Comparison of ENCODE assay signal across 8 cellular contexts in the genomic region with DNA sequence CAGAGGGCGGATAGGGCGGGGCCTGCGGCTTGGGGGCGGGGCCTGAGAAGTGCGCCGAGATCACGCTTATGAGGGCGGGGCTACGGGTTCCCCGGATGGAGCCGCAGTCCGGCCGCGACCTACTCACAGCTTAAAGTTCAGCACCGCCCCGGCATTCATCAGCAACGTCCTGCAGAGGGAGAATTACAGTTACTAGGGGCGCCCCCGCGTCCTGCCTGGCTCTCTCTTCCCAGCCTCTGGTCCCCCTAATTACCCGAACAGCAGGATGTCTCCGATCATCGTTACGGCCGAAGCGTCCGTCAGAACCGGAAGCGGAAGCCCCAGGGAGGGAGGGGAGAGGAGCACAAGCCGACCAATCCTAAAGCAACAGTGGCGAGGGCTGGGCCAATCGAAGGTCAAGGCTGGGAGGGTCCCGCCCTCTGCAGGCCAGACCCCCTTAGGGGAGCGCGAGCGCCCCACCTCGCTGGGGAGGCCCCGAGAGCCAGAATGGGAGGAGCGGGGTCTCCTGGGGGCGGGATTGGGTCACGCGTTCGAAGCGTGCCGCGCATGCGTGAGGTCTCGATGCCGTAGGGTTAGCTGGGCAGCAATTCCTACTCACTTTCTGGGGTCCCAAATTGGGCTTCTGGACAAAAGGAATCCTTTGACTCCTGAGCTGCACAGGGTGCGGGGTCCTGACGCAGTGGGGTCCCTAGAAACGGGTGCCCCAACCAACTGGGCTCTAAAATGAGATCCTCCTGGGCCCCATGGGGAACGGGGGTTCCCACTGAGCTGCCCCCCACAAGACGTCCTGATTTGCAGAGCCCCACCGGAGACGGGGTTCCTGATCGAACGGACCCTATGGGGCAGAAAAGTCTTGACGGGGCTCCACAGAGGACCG. TPM values are rescaled to one million over a fixed set of nuclear protein-coding genes. Genes with fewer than 3 reads are reported as not detected.
DNase-seq lines count a peak whose midpoint lies in the region; ATAC-seq and TF ChIP-seq lines count a peak whose summit lies in the region.

SMIM7 (minus strand) TSS at position 313 of the 877 bp plus-strand sequence; CDS start at position 279, 34 bp downstream.

- peak within 1 kb of the TSS; percentile 91 for H3K27ac ChIP-seq in lower lobe of right lung

- H3K4me3 ChIP-seq in lower lobe of right lung, result peak within 1 kb of the TSS; percentile 86

- TF ChIP-seq CTCF in lower lobe of right lung (IDR thresholded peaks at IDR 0.05), result peak; percentile 34

- intact Hi-C loops in lower lobe of right lung (cut with DNase I), result no loop called here

- DNase-seq in CMK (ENCODE audit: low read depth) (peak; percentile 97), HS-27A (ENCODE audit: low read depth) (peak; percentile 97), NK-92 (lab: John Stamatoyannopoulos, UW; ENCODE audit: unreplicated experiment) (peak; percentile 88), lower lobe of right lung (peak; percentile 98)
- peak; percentile 96 to 99 for DNase-seq in activated CD8-positive, alpha-beta memory T cell treated with anti-CD3 and anti-CD28 coated beads for 1 hour (ENCODE audit: extremely low read depth in 1 of 2, low read depth in 1 of 2)
- DNase-seq in effector CD4-positive, alpha-beta T cell, result peak; percentile 98
- peak; percentile 96 to 98 (median 97) for DNase-seq in stimulated activated CD4-positive, alpha-beta T cell treated with anti-CD3 and anti-CD28 coated beads, TNF-alpha, amount 100 ng/mL, for 24 hours (ENCODE audit: low read depth in 3 of 3)

- H3K36me3 ChIP-seq in lower lobe of right lung, result peaks cover 39% of the 10 kb centered on the region

- H3K4me1 ChIP-seq in lower lobe of right lung, result peaks cover 30% of the 10 kb centered on the region

- H3K9me3 ChIP-seq in lower lobe of right lung, result no peaks in the 10 kb centered on the region

- no peaks in the 10 kb centered on the region for H3K27me3 ChIP-seq in lower lobe of right lung (ENCODE audit: low read depth)

- ATAC-seq in GM19467 (IDR thresholded peaks at IDR 0.05; ENCODE audit: unreplicated experiment) (peak; percentile 87), lower lobe of right lung (peak; percentile 99)

RNA-seq across cellular contexts. Expression of gene SMIM7, which starts in this region (rescaled TPM):
- total RNA-seq in lower lobe of right lung, result 70.5 TPM

Comparison
In these comparisons a context has a peak if more than half of its experiments do, and no peak if none do; other contexts are left out.
1. Peak in every context shown above with its lines: DNase-seq, ATAC-seq, H3K4me3 ChIP-seq and H3K27ac ChIP-seq.